Comparison of ENCODE assay signal across 8 cellular contexts in genomic region chr22:37607010-37607911, GRCh38. TPM values are rescaled to one million over a fixed set of nuclear protein-coding genes. Genes with fewer than 3 reads are reported as not detected.
DNase-seq lines count a peak whose midpoint lies in the region; ATAC-seq, FAIRE-seq and TF ChIP-seq lines count a peak whose summit lies in the region.

No MANE protein-coding gene starts in this region.

- DNase-seq in BJ (ENCODE audit: low read depth), result no peak
- peak; percentile 67 for DNase-seq in H54 (ENCODE audit: insufficient read length, low spot score)
- DNase-seq in NCI-H2171 (lab: John Stamatoyannopoulos, UW), result peak; percentile 87
- peak; percentile 91 for DNase-seq in activated B cell treated with CpG ODN at 0.5 μM for 24 hours
- DNase-seq in cardiac fibroblast (ENCODE audit: low read depth in 2 of 2), result peak; percentile 65 to 69
- peak; percentile 81 for DNase-seq in inferior parietal cortex (ENCODE audit: extremely low spot score)
- DNase-seq in spleen, result peak; percentile 98

- peak overlapping the region; percentile 91 to 98 (median 96) for H3K27ac ChIP-seq in spleen

- WGBS in spleen, 5 donors, result 2 to 4% (median 3%) methylated on average over 42 of the region's 42 CpGs

- peak overlapping the region; percentile 90 for H3K4me3 Mint-ChIP-seq in activated B cell treated with CpG ODN at 0.5 μM for 24 hours

- H3K36me3 ChIP-seq in BJ (ENCODE audit: control insufficient read depth, insufficient read depth, low read length), result no peaks in the 10 kb centered on the region
- H3K36me3 ChIP-seq in spleen, result no peaks in the 10 kb centered on the region

- peaks cover 27 to 73% (median 45%) of the 10 kb centered on the region in 6 donors for H3K4me1 ChIP-seq in spleen

- peak; percentile 100 for TF ChIP-seq CTCF in BJ (IDR thresholded peaks at IDR 0.05; ENCODE audit: insufficient read depth, low read depth, low read length)
- TF ChIP-seq CTCF in activated B cell treated with CpG ODN at 0.5 μM for 24 hours (IDR thresholded peaks at IDR 0.05), result peak; percentile 85
- TF ChIP-seq CTCF in cardiac fibroblast (IDR thresholded peaks at IDR 0.05; ENCODE audit: low read depth, low read length), result peak; percentile 99
- peak; percentile 89 to 99 (median 97) for TF ChIP-seq CTCF in spleen (IDR thresholded peaks at IDR 0.05 in 8 of 11, conservative IDR thresholded peaks at IDR 0.05 in 3 of 11)

- ATAC-seq in activated B cell treated with CpG ODN at 0.5 μM for 24 hours (ENCODE audit: low read depth) (peak; percentile 26), HG03159 (IDR thresholded peaks at IDR 0.05; ENCODE audit: unreplicated experiment) (no peak)

- TF ChIP-seq POLR2A in H54 (IDR thresholded peaks at IDR 0.05; ENCODE audit: low read depth, low read length), result no peak
- no peak for TF ChIP-seq POLR2A in spleen (IDR thresholded peaks at IDR 0.05)

- no peak for FAIRE-seq in H54 (lab: Jason Lieb, UNC)

- H3K27me3 ChIP-seq in BJ (ENCODE audit: control insufficient read depth, insufficient read depth, low read length), result peaks cover 3% of the 10 kb centered on the region; the same call in 1 of the 2 replicates
- peaks cover 0 to 10% (median 0%) of the 10 kb centered on the region in 7 donors for H3K27me3 ChIP-seq in spleen (replicated peaks in 1 of 7)

- H3K36me3 Mint-ChIP-seq in activated B cell treated with CpG ODN at 0.5 μM for 24 hours (ENCODE audit: low read depth), result peaks cover 3% of the 10 kb centered on the region

- H3K4me1 Mint-ChIP-seq in activated B cell treated with CpG ODN at 0.5 μM for 24 hours, result peaks cover 41% of the 10 kb centered on the region

- H3K4me3 ChIP-seq in BJ (ENCODE audit: low read depth, low read length) (peak overlapping the region; percentile 65; the same call in 1 of the 2 replicates), cardiac fibroblast (replicated peaks in 1 of 2; ENCODE audit: low read depth in 2 of 2, low read length in 2 of 2) (peak overlapping the region; percentile 22 to 90), spleen (peak overlapping the region; percentile 21 to 97 (median 90))

- no peaks in the 10 kb centered on the region for H3K9me3 ChIP-seq in spleen

- H3K27me3 Mint-ChIP-seq in activated B cell treated with CpG ODN at 0.5 μM for 24 hours, result peaks cover 18% of the 10 kb centered on the region

- no peaks in the 10 kb centered on the region for H3K9me3 Mint-ChIP-seq in activated B cell treated with CpG ODN at 0.5 μM for 24 hours

- intact Hi-C loops in activated B cell treated with CpG ODN at 0.5 μM for 24 hours (cut with micrococcal nuclease) (loop anchor here (1.0 to 10.0 kb wide), 3 partner anchors 256 to 1268 kb away; partner anchors contain the start of genes C22orf23, CBX6 and POLR2F), spleen (cut with DNase I; ENCODE audit: low total_unique reads) (no loop called here)

- POLR2A ChIA-PET in BJ (lab: Charles Lee), result interaction anchor here (0.6 to 1.7 kb wide), 3 partner anchors 26 to 135 kb away, joined by 3 to 16 read pairs (median 6); partner anchors contain the start of gene LGALS1
- POLR2A ChIA-PET in activated B cell treated with CpG ODN at 0.5 μM for 24 hours (lab: Charles Lee), result interaction anchor here (0.5 to 5.9 kb wide), 33 partner anchors 12 to 1629 kb away, joined by 3 to 104 read pairs (median 6); partner anchors contain the start of genes ANKRD54, GCAT, LGALS1 and MFNG

- H3K27ac Mint-ChIP-seq in activated B cell treated with CpG ODN at 0.5 μM for 24 hours, result peak overlapping the region; percentile 94

- CTCF ChIA-PET in BJ (lab: Yijun Ruan, JAX), result interaction anchor here (0.6 to 4.6 kb wide), 49 partner anchors 8 to 290 kb away, joined by 3 to 36 read pairs (median 5); partner anchors contain the start of genes CDC42EP1 and LGALS1
- CTCF ChIA-PET in activated B cell treated with CpG ODN at 0.5 μM for 24 hours (lab: Charles Lee), result interaction anchor here (0.6 to 4.8 kb wide), 29 partner anchors 9 to 358 kb away, joined by 3 to 50 read pairs (median 5); partner anchors contain the start of genes GCAT, LGALS1, NOL12 and PDXP

RNA-seq across cellular contexts. Expression of gene GGA1, which starts 1.4 kb away (rescaled TPM):
- polyA plus RNA-seq in BJ (2011; rRNA removed) (22.5 and 34.6 TPM in 2 replicates), spleen (100 to 1,000 TPM in 2 of 3 donors, 10 to 100 TPM in 1; 43.4 to 134 (median 121) TPM)
- 16.4 and 26.2 TPM in 2 replicates for polyA minus RNA-seq in BJ (2011; rRNA and poly(A)+ RNA removed)
- total RNA-seq in activated B cell treated with CpG ODN at 0.5 μM for 24 hours (102 and 126 TPM in 2 replicates), spleen (100 to 1,000 TPM in 1 of 7 donors, 10 to 100 TPM in 6; 67.6 to 115 (median 82.6) TPM)

RNA-seq across cellular contexts. Expression of gene LGALS2, which starts 27.4 kb away (rescaled TPM):
- polyA plus RNA-seq in BJ (2011; rRNA removed) (not detected in 2 replicates), spleen (10 to 100 TPM; 21.1 to 41.8 (median 25.5) TPM)
- polyA minus RNA-seq in BJ (2011; rRNA and poly(A)+ RNA removed), result not detected in 2 replicates
- total RNA-seq in activated B cell treated with CpG ODN at 0.5 μM for 24 hours (not detected in 2 replicates), spleen (10 to 100 TPM in 5 of 7 donors, 1 to 10 TPM in 1, not detected in 1; 3.9 to 22.8 (median 12.8) TPM)

RNA-seq across cellular contexts. Expression of gene SH3BP1, which starts 32.2 kb away (rescaled TPM):
- polyA plus RNA-seq in BJ (2011; rRNA removed) (4.7 and 5.8 TPM in 2 replicates), spleen (10 to 100 TPM; 17.7 to 51.7 (median 35.2) TPM)
- 3.3 and 6.2 TPM in 2 replicates for polyA minus RNA-seq in BJ (2011; rRNA and poly(A)+ RNA removed)
- total RNA-seq in activated B cell treated with CpG ODN at 0.5 μM for 24 hours (87.9 and 88.4 TPM in 2 replicates), spleen (10 to 100 TPM; 38.0 to 78.9 (median 61.2) TPM)

RNA-seq across cellular contexts. Expression of gene CDC42EP1, which starts 47.0 kb away (rescaled TPM):
- polyA plus RNA-seq in BJ (2011; rRNA removed) (19.1 and 36.3 TPM in 2 replicates), spleen (10 to 100 TPM in 1 of 3 donors, 1 to 10 TPM in 2; 4.6 to 13.7 (median 4.8) TPM)
- polyA minus RNA-seq in BJ (2011; rRNA and poly(A)+ RNA removed), result 17.2 and 25.5 TPM in 2 replicates
- total RNA-seq in activated B cell treated with CpG ODN at 0.5 μM for 24 hours (not detected in 2 replicates), spleen (10 to 100 TPM; 13.2 to 35.7 (median 22.4) TPM)

RNA-seq across cellular contexts. Expression of gene PDXP, which starts 51.3 kb away (rescaled TPM):
- polyA plus RNA-seq in BJ (2011; rRNA removed), result 16.4 and 24.0 TPM in 2 replicates
- polyA minus RNA-seq in BJ (2011; rRNA and poly(A)+ RNA removed), result 5.9 and 11.8 TPM in 2 replicates
- 17.7 and 22.6 TPM in 2 replicates for total RNA-seq in activated B cell treated with CpG ODN at 0.5 μM for 24 hours
- total RNA-seq in spleen, result 10 to 100 TPM in 5 of 7 donors, 1 to 10 TPM in 2; 9.3 to 17.8 (median 11.2) TPM
- polyA plus RNA-seq in spleen, result 10 to 100 TPM; 14.7 to 26.6 (median 15.4) TPM
